Comparison of ENCODE assay signal across 8 cellular contexts in the genomic region with DNA sequence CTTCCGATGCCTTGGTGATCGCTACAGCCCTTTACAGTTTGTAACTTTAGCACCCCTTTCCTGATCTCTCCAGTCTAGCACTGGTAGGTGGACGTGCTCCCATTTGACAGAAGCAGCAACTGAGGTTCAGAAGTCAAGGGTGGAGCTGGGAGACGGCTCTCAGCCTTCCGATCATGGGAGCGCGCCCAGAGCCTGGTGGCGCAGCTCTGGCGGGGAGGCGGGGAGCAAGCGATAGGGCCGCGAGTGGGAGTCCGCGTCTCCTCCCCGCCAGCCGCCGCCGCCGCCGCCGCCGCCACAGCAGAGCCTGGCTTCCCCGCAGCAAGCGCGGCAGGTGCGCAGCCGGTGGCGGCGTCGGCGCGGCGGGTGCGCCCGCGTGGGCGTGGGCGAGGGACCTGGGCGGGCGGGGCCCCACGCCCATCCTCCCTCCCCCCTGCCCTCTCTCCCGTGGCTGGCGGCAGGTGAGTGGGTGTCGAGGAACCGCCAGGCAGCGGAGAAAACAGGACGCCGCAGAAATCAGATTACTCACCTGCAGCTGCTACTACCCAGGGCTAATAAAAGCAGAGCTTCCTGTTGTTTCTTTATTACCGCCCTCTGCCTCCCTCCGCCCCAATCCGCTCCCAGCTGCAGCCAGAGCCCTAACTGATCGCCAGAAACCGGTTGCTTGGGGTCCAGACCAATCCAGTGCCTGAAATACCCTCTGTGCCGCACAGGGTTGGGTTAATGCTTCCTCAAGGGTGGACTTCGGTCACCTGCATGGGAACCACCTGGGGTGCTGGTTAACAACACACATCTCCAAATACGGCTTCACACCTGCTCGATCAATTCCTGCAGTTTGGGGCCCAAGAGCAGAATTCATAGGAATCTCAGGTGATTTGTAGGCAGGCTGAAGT.
A peak's percentile ranks its signal among the peaks of the same experiment; 100 is the strongest.
DNase-seq lines count a peak whose midpoint lies in the region; ATAC-seq and TF ChIP-seq lines count a peak whose summit lies in the region.

No MANE protein-coding gene starts in this region.

- peak; percentile 61 for ATAC-seq in omental fat pad (ENCODE audit: low FRiP score)

- no peaks in the 10 kb centered on the region for H3K9me3 ChIP-seq in endocrine pancreas (ENCODE audit: control insufficient read depth, low read length)
- H3K9me3 ChIP-seq in tibial artery, result no peaks in the 10 kb centered on the region
- H3K9me3 ChIP-seq in adrenal gland (replicated peaks in 1 of 3), result no peaks in the 10 kb centered on the region

- H3K27ac ChIP-seq in tibial artery (no peak overlapping the region), adrenal gland (no peak overlapping the region)

- no peaks in the 10 kb centered on the region for H3K4me1 ChIP-seq in endocrine pancreas (ENCODE audit: control insufficient read depth, insufficient read depth, low read length)
- peaks cover 0 to 11% (median 6%) of the 10 kb centered on the region in 4 donors for H3K4me1 ChIP-seq in tibial artery
- no peaks in the 10 kb centered on the region for H3K4me1 ChIP-seq in adrenal gland (replicated peaks in 1 of 2)

- TF ChIP-seq CTCF in omental fat pad (IDR thresholded peaks at IDR 0.05), result no peak
- no peak for TF ChIP-seq CTCF in tibial artery (IDR thresholded peaks at IDR 0.05)
- no peak for TF ChIP-seq CTCF in adrenal gland (IDR thresholded peaks at IDR 0.05)

- peak overlapping the region; percentile 15 for H3K9ac ChIP-seq in endocrine pancreas (ENCODE audit: control insufficient read depth, insufficient read depth, low read length)

- H3K4me3 ChIP-seq in H7 (ENCODE audit: insufficient read depth, low read depth, low read length), result peak overlapping the region; percentile 32
- peak overlapping the region; percentile 60 for H3K4me3 ChIP-seq in endocrine pancreas (ENCODE audit: control insufficient read depth, insufficient read depth, low read length)
- peak overlapping the region; percentile 39 to 46 for H3K4me3 ChIP-seq in tibial artery
- H3K4me3 ChIP-seq in adrenal gland, result peak overlapping the region in 1 of 4 donors; percentile 40

- DNase-seq in DMS153 (lab: John Stamatoyannopoulos, UW) (peak; percentile 93), H7 (peak; percentile 88), NCI-H2081 (lab: John Stamatoyannopoulos, UW) (peak; percentile 91 to 97), omental fat pad (ENCODE audit: low spot score) (no peak), tibial artery (no peak), adrenal gland (no peak)
- peak; percentile 85 to 88 for DNase-seq in activated CD4-positive, alpha-beta T cell treated with anti-CD3 and anti-CD28 coated beads, Interleukin-2, amount 50 U/mL, for 4 hours

- intact Hi-C loops in tibial artery (cut with DNase I; ENCODE audit: low total_unique reads) (no loop called here), adrenal gland (cut with DNase I) (no loop called here)

- no peak for TF ChIP-seq POLR2A in adrenal gland (IDR thresholded peaks at IDR 0.05)

- WGBS in adrenal gland, 4 donors, result 8 to 36% (median 21%) methylated on average over 8 to 58 of the region's 58 CpGs

- peaks cover 24% of the 10 kb centered on the region for H3K27me3 ChIP-seq in H7 (ENCODE audit: control insufficient read depth, insufficient read depth, low read length)
- no peaks in the 10 kb centered on the region for H3K27me3 ChIP-seq in endocrine pancreas (ENCODE audit: control insufficient read depth, insufficient read depth, low read length)
- no peaks in the 10 kb centered on the region for H3K27me3 ChIP-seq in tibial artery
- H3K27me3 ChIP-seq in adrenal gland, result peaks cover 10% of the 10 kb centered on the region

- H3K36me3 ChIP-seq in H7 (replicated peaks; ENCODE audit: control insufficient read depth, insufficient read depth, low read length) (no peaks in the 10 kb centered on the region), endocrine pancreas (ENCODE audit: control insufficient read depth, insufficient read depth, low read length) (no peaks in the 10 kb centered on the region), tibial artery (no peaks in the 10 kb centered on the region), adrenal gland (replicated peaks in 1 of 2) (no peaks in the 10 kb centered on the region)

Comparison
In these comparisons a context has a peak if more than half of its experiments do, and no peak if none do; other contexts are left out.
1. DNase-seq: peak in DMS153 (single experiment), H7 (single experiment), NCI-H2081 (2 of 2) and activated CD4-positive, alpha-beta T cell treated with anti-CD3 and anti-CD28 coated beads, Interleukin-2, amount 50 U/mL, for 4 hours (2 of 2); none in omental fat pad (single experiment), tibial artery (0 of 2) and adrenal gland (0 of 7).